ENCODE assay signal across 6 cellular contexts in genomic region chr7:27201231-27202017, GRCh38. TPM values are rescaled to one million over a fixed set of nuclear protein-coding genes. Genes with fewer than 3 reads are reported as not detected.
A peak's percentile ranks its signal among the peaks of the same experiment; 100 is the strongest.
DNase-seq lines count a peak whose midpoint lies in the region; ATAC-seq and TF ChIP-seq lines count a peak whose summit lies in the region.

No MANE protein-coding gene starts in this region.

- DNase-seq in activated naive CD4-positive, alpha-beta T cell treated with Interleukin-2 at 50 U/mL for 16 hours: no peak
- peak; percentile 65 for DNase-seq in type B pancreatic cell (ENCODE audit: extremely low spot score, unreplicated experiment)
- no peak for DNase-seq in amniotic stem cell (lab: John Stamatoyannopoulos, UW)

- no peak overlapping the region for H3K27ac Mint-ChIP-seq in activated naive CD4-positive, alpha-beta T cell treated with anti-CD3 and anti-CD28 coated beads, Interleukin-2, amount 50 U/mL, for 24 hours
- peak overlapping the region; percentile 12 for H3K27ac Mint-ChIP-seq in dendritic cell treated with granulocyte-macrophage colony-stimulating factor and Interleukin-4, amounts not matched to agents 40 ng/mL and 50 ng/mL, for 4 days
- H3K27ac Mint-ChIP-seq in type B pancreatic cell: no peak overlapping the region

- peaks cover 46% of the 10 kb centered on the region for H3K4me1 Mint-ChIP-seq in activated naive CD4-positive, alpha-beta T cell treated with anti-CD3 and anti-CD28 coated beads, Interleukin-2, amount 50 U/mL, for 24 hours
- H3K4me1 Mint-ChIP-seq in dendritic cell treated with granulocyte-macrophage colony-stimulating factor and Interleukin-4, amounts not matched to agents 40 ng/mL and 50 ng/mL, for 4 days (ENCODE audit: low read depth): peaks cover 74% of the 10 kb centered on the region
- H3K4me1 Mint-ChIP-seq in type B pancreatic cell (ENCODE audit: unreplicated experiment): peaks cover 12% of the 10 kb centered on the region

- peak overlapping the region; percentile 64 for H3K4me3 Mint-ChIP-seq in activated naive CD4-positive, alpha-beta T cell treated with anti-CD3 and anti-CD28 coated beads, Interleukin-2, amount 50 U/mL, for 24 hours
- peak overlapping the region; percentile 60 for H3K4me3 Mint-ChIP-seq in dendritic cell treated with granulocyte-macrophage colony-stimulating factor and Interleukin-4, amounts not matched to agents 40 ng/mL and 50 ng/mL, for 4 days
- H3K4me3 Mint-ChIP-seq in type B pancreatic cell: peak overlapping the region; percentile 86

- peaks cover 65% of the 10 kb centered on the region for H3K27me3 Mint-ChIP-seq in activated naive CD4-positive, alpha-beta T cell treated with anti-CD3 and anti-CD28 coated beads, Interleukin-2, amount 50 U/mL, for 24 hours
- H3K27me3 Mint-ChIP-seq in dendritic cell treated with granulocyte-macrophage colony-stimulating factor and Interleukin-4, amounts not matched to agents 40 ng/mL and 50 ng/mL, for 4 days: peaks cover 88% of the 10 kb centered on the region
- peaks cover 95% of the 10 kb centered on the region for H3K27me3 Mint-ChIP-seq in type B pancreatic cell

- TF ChIP-seq CTCF in type B pancreatic cell (conservative IDR thresholded peaks at IDR 0.05): no peak

- H3K9me3 Mint-ChIP-seq in activated naive CD4-positive, alpha-beta T cell treated with anti-CD3 and anti-CD28 coated beads, Interleukin-2, amount 50 U/mL, for 24 hours: no peaks in the 10 kb centered on the region
- no peaks in the 10 kb centered on the region for H3K9me3 Mint-ChIP-seq in dendritic cell treated with granulocyte-macrophage colony-stimulating factor and Interleukin-4, amounts not matched to agents 40 ng/mL and 50 ng/mL, for 4 days
- no peaks in the 10 kb centered on the region for H3K9me3 Mint-ChIP-seq in type B pancreatic cell

- no peak for ATAC-seq in HG03159 (IDR thresholded peaks at IDR 0.05; ENCODE audit: unreplicated experiment)

- intact Hi-C loops in dendritic cell treated with granulocyte-macrophage colony-stimulating factor and Interleukin-4, amounts not matched to agents 40 ng/mL and 50 ng/mL, for 4 days (cut with micrococcal nuclease): no loop called here

- H3K36me3 Mint-ChIP-seq in activated naive CD4-positive, alpha-beta T cell treated with anti-CD3 and anti-CD28 coated beads, Interleukin-2, amount 50 U/mL, for 24 hours: no peaks in the 10 kb centered on the region
- no peaks in the 10 kb centered on the region for H3K36me3 Mint-ChIP-seq in dendritic cell treated with granulocyte-macrophage colony-stimulating factor and Interleukin-4, amounts not matched to agents 40 ng/mL and 50 ng/mL, for 4 days (ENCODE audit: low read depth)
- no peaks in the 10 kb centered on the region for H3K36me3 Mint-ChIP-seq in type B pancreatic cell

RNA-seq across cellular contexts. Expression of gene HOXA13, which starts 1.5 kb away (rescaled TPM):
- 0.75 and 1.5 TPM in 2 replicates for total RNA-seq in type B pancreatic cell (ENCODE audit: low replicate concordance)

RNA-seq across cellular contexts. Expression of gene HOXA11, which starts 16.4 kb away (rescaled TPM):
- 1.2 TPM in 1 of 2 replicates, not detected in the other for total RNA-seq in type B pancreatic cell (ENCODE audit: low replicate concordance)

RNA-seq across cellular contexts. Expression of gene HOXA10, which starts 27.3 kb away (rescaled TPM):
- total RNA-seq in type B pancreatic cell (ENCODE audit: low replicate concordance): 0.29 and 4.9 TPM in 2 replicates

RNA-seq across cellular contexts. Expression of gene HOXA9, which starts 36.1 kb away (rescaled TPM):
- total RNA-seq in type B pancreatic cell (ENCODE audit: low replicate concordance): 0.67 and 4.1 TPM in 2 replicates

RNA-seq across cellular contexts. Expression of gene EVX1, which starts 41.2 kb away (rescaled TPM):
- 0.41 and 0.71 TPM in 2 replicates for total RNA-seq in type B pancreatic cell (ENCODE audit: low replicate concordance)
